ENCODE assay signal across 2 cellular contexts in genomic region chr10:99533496-99534455, GRCh38.
TF ChIP-seq lines count a peak whose summit lies in the region.

No MANE protein-coding gene starts in this region.

TF ChIP-seq in SK-N-SH, 30 proteins besides CTCF, POLR2A, EP300 and RAD21 (continued from another document):
- no peak for TF ChIP-seq REST (IDR thresholded peaks at IDR 0.05; ENCODE audit: low read depth, low read length)
- TF ChIP-seq IRF3 (IDR thresholded peaks at IDR 0.05; ENCODE audit: low read depth, low read length): no peak
- no peak for TF ChIP-seq CHD2 (IDR thresholded peaks at IDR 0.05; ENCODE audit: low read length, partially characterized antibody)
- no peak for TF ChIP-seq ZBTB33 (IDR thresholded peaks at IDR 0.05; ENCODE audit: borderline replicate concordance, low read depth)
- no peak for TF ChIP-seq RCOR1 (IDR thresholded peaks at IDR 0.05; ENCODE audit: low read length)
- TF ChIP-seq NFIC (IDR thresholded peaks at IDR 0.05; ENCODE audit: borderline replicate concordance): no peak
- TF ChIP-seq TCF12 (IDR thresholded peaks at IDR 0.05): no peak
- TF ChIP-seq GABPA (IDR thresholded peaks at IDR 0.05; ENCODE audit: low read depth): no peak
- TF ChIP-seq RFX5 (IDR thresholded peaks at IDR 0.05; ENCODE audit: low read length): no peak
- no peak for TF ChIP-seq POLR2AphosphoS5 (IDR thresholded peaks at IDR 0.05; ENCODE audit: low read depth, low read length)
- TF ChIP-seq GATA2 (CRISPR knock-in tag; IDR thresholded peaks at IDR 0.05): no peak
- TF ChIP-seq MEF2A (IDR thresholded peaks at IDR 0.05; ENCODE audit: borderline replicate concordance, low read depth): no peak
- TF ChIP-seq JUND (IDR thresholded peaks at IDR 0.05): no peak
- no peak for TF ChIP-seq SIN3A (IDR thresholded peaks at IDR 0.05; ENCODE audit: borderline replicate concordance, low read depth, low read length)

TF ChIP-seq in SK-N-SH treated with all-trans-retinoic acid at 6 μM for 48 hours, 23 proteins besides CTCF, POLR2A, EP300 and RAD21 (continued from another document):
- no peak for TF ChIP-seq ZNF8 (CRISPR knock-in tag; IDR thresholded peaks at IDR 0.05)
- TF ChIP-seq TCF4 (CRISPR knock-in tag; IDR thresholded peaks at IDR 0.05; ENCODE audit: borderline replicate concordance): no peak
- TF ChIP-seq POU6F1 (CRISPR knock-in tag; IDR thresholded peaks at IDR 0.05; ENCODE audit: borderline replicate concordance, low read depth): no peak
- no peak for TF ChIP-seq CSRNP3 (CRISPR knock-in tag; IDR thresholded peaks at IDR 0.05)
- TF ChIP-seq ZC3H10 (CRISPR knock-in tag; IDR thresholded peaks at IDR 0.05): no peak
- TF ChIP-seq CSDC2 (CRISPR knock-in tag; IDR thresholded peaks at IDR 0.05): no peak
- TF ChIP-seq ISL1 (CRISPR knock-in tag; IDR thresholded peaks at IDR 0.05): no peak
- no peak for TF ChIP-seq GLIS3 (CRISPR knock-in tag; IDR thresholded peaks at IDR 0.05)
- no peak for TF ChIP-seq CREB5 (CRISPR knock-in tag; IDR thresholded peaks at IDR 0.05; ENCODE audit: low read depth)
- no peak for TF ChIP-seq ZNF70 (CRISPR knock-in tag; IDR thresholded peaks at IDR 0.05)
- no peak for TF ChIP-seq OSR1 (CRISPR knock-in tag; IDR thresholded peaks at IDR 0.05)
- no peak for TF ChIP-seq RARB (CRISPR knock-in tag; IDR thresholded peaks at IDR 0.05)
- TF ChIP-seq PPARA (CRISPR knock-in tag; IDR thresholded peaks at IDR 0.05; ENCODE audit: borderline replicate concordance): no peak
